In genomic region chr15:84924074-84924700, GRCh38 we compare ENCODE assay signal across 1 cellular context.
TF ChIP-seq lines count a peak whose summit lies in the region.

No MANE protein-coding gene starts in this region.

TF ChIP-seq in WTC11, 78 proteins besides CTCF, POLR2A, EP300 and RAD21 (continued from another document):
- TF ChIP-seq ZBTB21 (CRISPR knock-in tag; IDR thresholded peaks at IDR 0.05; ENCODE audit: borderline replicate concordance) (no peak), E2F5 (CRISPR knock-in tag; IDR thresholded peaks at IDR 0.05) (no peak), MXD4 (CRISPR knock-in tag; IDR thresholded peaks at IDR 0.05; ENCODE audit: borderline replicate concordance) (no peak)
TF ChIP-seq in WTC11: peak in this region for 0.
